ENCODE assay signal across 28 cellular contexts in the genomic region with DNA sequence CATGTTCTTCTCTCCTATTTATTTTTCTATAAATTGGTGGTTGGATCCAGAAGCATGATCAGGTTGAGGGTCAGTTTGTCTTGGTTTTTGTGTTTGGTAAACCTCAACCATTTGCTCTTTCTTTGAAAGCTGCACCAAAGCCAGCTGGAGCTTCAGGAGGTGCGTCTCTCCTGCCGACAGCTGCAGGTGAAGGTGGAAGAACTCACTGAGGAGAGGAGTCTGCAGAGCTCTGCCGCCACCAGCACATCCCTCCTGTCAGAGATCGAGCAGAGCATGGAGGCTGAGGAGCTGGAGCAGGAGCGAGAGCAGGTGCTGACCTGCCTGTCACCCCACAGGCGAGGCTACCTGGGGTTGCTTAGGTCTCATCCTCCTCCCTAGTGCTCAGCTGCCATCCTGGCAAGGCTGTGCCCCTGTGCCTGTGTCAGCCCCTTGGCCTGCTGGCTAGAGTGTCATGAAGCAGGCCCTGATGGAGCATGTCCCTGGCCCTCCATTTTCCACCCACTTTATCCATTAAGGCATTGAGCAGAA.
"Had no signal": no experiment of that assay in that cellular context is flagged by ENCODE, and none has a peak within 500 bp of the region (broad histone marks: within the 10 kb centered on the region; RNA-seq: fewer than 3 reads in every experiment).

No MANE protein-coding gene starts in this region.

- H3K27ac Mint-ChIP-seq: activated naive CD8-positive, alpha-beta T cell treated with anti-CD3 and anti-CD28 coated beads for 36 hours; activated T-helper 17 cell treated with anti-CD3 and anti-CD28 coated beads, Interleukin-2, amount 50 U/mL, for 72 hours; mesothelial cell of epicardium; naive B cell; nephron progenitor cell; stimulated activated memory B cell treated with anti-CD40 and anti-IgM and Interleukin-4, amounts not matched to agents 10 μg/mL and 1 μg/mL and 100 μg/mL, for 72 hours; T-cell; T-helper 2 cell treated with Interferon-gamma antibody and Interleukin-4, amounts not matched to agents 5 μg/mL and 100 μg/mL, for 36 hours had no signal

- H3K9me3 Mint-ChIP-seq: activated naive CD8-positive, alpha-beta T cell treated with anti-CD3 and anti-CD28 coated beads for 36 hours; activated T-helper 17 cell treated with anti-CD3 and anti-CD28 coated beads, Interleukin-2, amount 50 U/mL, for 72 hours; mesothelial cell of epicardium; naive B cell; nephron progenitor cell; stimulated activated memory B cell treated with anti-CD40 and anti-IgM and Interleukin-4, amounts not matched to agents 10 μg/mL and 1 μg/mL and 100 μg/mL, for 72 hours; stimulated activated naive CD8-positive, alpha-beta T cell treated with anti-CD3 and anti-CD28 coated beads, Interleukin-15, amount 100 ng/mL, for 72 hours; T-cell; T-helper 2 cell treated with Interferon-gamma antibody and Interleukin-4, amounts not matched to agents 5 μg/mL and 100 μg/mL, for 36 hours had no signal

- H3K27me3 Mint-ChIP-seq: activated naive CD8-positive, alpha-beta T cell treated with anti-CD3 and anti-CD28 coated beads for 36 hours; activated T-helper 17 cell treated with anti-CD3 and anti-CD28 coated beads, Interleukin-2, amount 50 U/mL, for 72 hours; naive B cell; stimulated activated memory B cell treated with anti-CD40 and anti-IgM and Interleukin-4, amounts not matched to agents 10 μg/mL and 1 μg/mL and 100 μg/mL, for 72 hours; stimulated activated naive CD8-positive, alpha-beta T cell treated with anti-CD3 and anti-CD28 coated beads, Interleukin-15, amount 100 ng/mL, for 72 hours; T-cell had no signal

- H3K4me1 Mint-ChIP-seq: activated T-helper 17 cell treated with anti-CD3 and anti-CD28 coated beads, Interleukin-2, amount 50 U/mL, for 72 hours; nephron progenitor cell had no signal

- H3K4me3 Mint-ChIP-seq: activated naive CD8-positive, alpha-beta T cell treated with anti-CD3 and anti-CD28 coated beads for 36 hours; activated T-helper 17 cell treated with anti-CD3 and anti-CD28 coated beads, Interleukin-2, amount 50 U/mL, for 72 hours; mesothelial cell of epicardium; naive B cell; nephron progenitor cell; stimulated activated memory B cell treated with anti-CD40 and anti-IgM and Interleukin-4, amounts not matched to agents 10 μg/mL and 1 μg/mL and 100 μg/mL, for 72 hours; stimulated activated naive CD8-positive, alpha-beta T cell treated with anti-CD3 and anti-CD28 coated beads, Interleukin-15, amount 100 ng/mL, for 72 hours; T-cell; T-helper 2 cell treated with Interferon-gamma antibody and Interleukin-4, amounts not matched to agents 5 μg/mL and 100 μg/mL, for 36 hours had no signal

- DNase-seq: activated CD4-positive, alpha-beta T cell treated with anti-CD3 and anti-CD28 coated beads for 4 hours; activated CD4-positive, alpha-beta T cell treated with anti-CD3 and anti-CD28 coated beads, Interleukin-2, amount 50 U/mL, for 48 hours; activated CD4-positive, CD25-positive, alpha-beta regulatory T cell; activated gamma-delta T cell treated with Interleukin-2 at 50 U/mL for 16 hours; activated naive CD8-positive, alpha-beta T cell treated with anti-CD3 and anti-CD28 coated beads for 36 hours; body of pancreas; cerebellar nuclear complex; colonic mucosa; effector CD8-positive, alpha-beta T cell; erythroblast; left cardiac atrium; left ventricle myocardium superior; naive B cell; nephron progenitor cell; pancreas; sigmoid colon; small intestine; stimulated activated CD4-positive, alpha-beta T cell treated with anti-CD3 and anti-CD28 coated beads, Interleukin-1b, Interleukin-23, amount 100 ng/mL, for 48 hours; stimulated activated CD4-positive, alpha-beta T cell treated with anti-CD3 and anti-CD28 coated beads, Interleukin-4, amount 100 ng/mL, for 4 hours; stimulated activated CD8-positive, alpha-beta memory T cell treated with anti-CD3 and anti-CD28 coated beads, Interleukin-4, amount 100 ng/mL, for 48 hours; stimulated activated naive CD8-positive, alpha-beta T cell treated with anti-CD3 and anti-CD28 coated beads, Interleukin-15, amount 100 ng/mL, for 72 hours; substantia nigra; T-cell; upper lobe of left lung had no signal
